In genomic region chr2:218727502-218728165, GRCh38 we compare ENCODE assay signal across 9 cellular contexts. TPM values are rescaled to one million over a fixed set of nuclear protein-coding genes. Genes with fewer than 3 reads are reported as not detected.
DNase-seq lines count a peak whose midpoint lies in the region; ATAC-seq, FAIRE-seq and TF ChIP-seq lines count a peak whose summit lies in the region.
"Had no signal": no experiment of that assay in that cellular context is flagged by ENCODE, and none has a peak within 500 bp of the region (broad histone marks: within the 10 kb centered on the region; RNA-seq: fewer than 3 reads in every experiment).

No MANE protein-coding gene starts in this region.

- POLR2A ChIA-PET in HepG2 (lab: Yijun Ruan, JAX): interaction anchor here (0.8 to 1.6 kb wide), 8 partner anchors 9 to 120 kb away, joined by 3 to 7 read pairs (median 3); partner anchors contain the start of gene TTLL4

- peak; percentile 44 for FAIRE-seq in HepG2 (lab: Jason Lieb, UNC)

- BruUV-seq in HepG2 (replicated peaks; lab: Mats Ljungman, UMichigan): no TSS peak

- in situ Hi-C loops in HepG2 (cut with HindIII; ENCODE audit: extremely low pct_ligation_motif_present, low pct_unique_long_range_greater_than_20kb): loop anchor here (25.0 kb wide), 1 partner anchor 110 kb away; the partner anchor contains the start of gene PRKAG3

- H3K4me3 ChIP-seq in HL-60 (replicated peaks; ENCODE audit: insufficient read depth, low read length) (no peak overlapping the region), WI38 (ENCODE audit: low read depth, low read length) (no peak overlapping the region), HepG2 (replicated peaks in 1 of 3; ENCODE audit: insufficient read depth in 1 of 3, low read depth in 2 of 3, low read length in 3 of 3) (no peak overlapping the region)

- DNase-seq in DMS53 treated with DMSO at 0.1 percent for 48 hours (lab: John Stamatoyannopoulos, UW; ENCODE audit: unreplicated experiment) (peak; percentile 47), HL-60 (ENCODE audit: low read depth in 1 of 2, low spot score in 1 of 2) (peak in 1 of 2 experiments; percentile 52), HepG2 (ENCODE audit: low spot score) (peak; percentile 66), Right ventricle myocardium inferior (ENCODE audit: missing footprints) (no peak)
- DNase-seq: NCI-H524 treated with DMSO at 0.1 percent for 48 hours had no signal

- TF ChIP-seq EP300 in HepG2 (IDR thresholded peaks at IDR 0.05; ENCODE audit: low read depth in 2 of 2, low read length in 2 of 2) (no peak), HepG2 (CRISPR knock-in tag; IDR thresholded peaks at IDR 0.05; ENCODE audit: borderline replicate concordance) (no peak)

- no peak for TF ChIP-seq POLR2A in HepG2 (IDR thresholded peaks at IDR 0.05; ENCODE audit: insufficient read depth in 1 of 2, low read depth in 2 of 2, low read length in 2 of 2)

- H3K79me2 ChIP-seq in HepG2 (ENCODE audit: insufficient read depth, low read length): peaks cover 75% of the 10 kb centered on the region

- H3K36me3 ChIP-seq in HepG2 (replicated peaks in 1 of 2; ENCODE audit: control insufficient read depth in 1 of 2, insufficient read depth in 2 of 2, low read length in 2 of 2): peaks cover 5 to 22% of the 10 kb centered on the region in 2 experiments; a peak in 3 of 5 replicates

- WGBS in HepG2 (ENCODE audit: low lambda C conversion rate): 81% methylated on average over 6 of the region's 6 CpGs

- no peak overlapping the region for H3K4me2 ChIP-seq in HepG2 (ENCODE audit: low read depth, low read length)

- no peak overlapping the region for H3K27ac ChIP-seq in HL-60 (replicated peaks)
- no peak overlapping the region for H3K27ac ChIP-seq in HepG2 (ENCODE audit: extremely low read length, insufficient read depth, low read length)

- no peak for ATAC-seq in HepG2
- ATAC-seq in GM18502 (IDR thresholded peaks at IDR 0.05; ENCODE audit: poor library complexity, unreplicated experiment): no peak
- ATAC-seq in GM18907 (IDR thresholded peaks at IDR 0.05; ENCODE audit: unreplicated experiment): no peak
- no peak for ATAC-seq in HG02642 (IDR thresholded peaks at IDR 0.05; ENCODE audit: poor library complexity, unreplicated experiment)
- no peak for ATAC-seq in Right ventricle myocardium inferior

- intact Hi-C loops in HepG2 (cut with micrococcal nuclease; ENCODE audit: unreplicated experiment): loop anchor here (1.0 kb wide), 2 partner anchors 58 to 120 kb away; no protein-coding TSS in a partner anchor
- intact Hi-C loops in Right ventricle myocardium inferior (cut with DNase I): no loop called here

- CTCF ChIA-PET in HepG2 (lab: Yijun Ruan, JAX; ENCODE audit: low intra/inter-chr PET ratio, low total read pairs): interaction anchor here (0.7 to 6.7 kb wide), 7 partner anchors 18 to 121 kb away, joined by 3 to 241 read pairs (median 5); no protein-coding TSS in a partner anchor

- H2AFZ ChIP-seq in HepG2 (ENCODE audit: low read length): no peak overlapping the region

- H3K9ac ChIP-seq in HepG2 (ENCODE audit: insufficient read depth, low read depth, low read length): no peak overlapping the region

- TF ChIP-seq RAD21 in HepG2 (CRISPR knock-in tag; IDR thresholded peaks at IDR 0.05): peak; percentile 77

- no peaks in the 10 kb centered on the region; the same call in 1 of the 2 replicates for H4K20me1 ChIP-seq in HepG2 (ENCODE audit: insufficient read depth, low read length)

- TF ChIP-seq CTCF in HL-60 (IDR thresholded peaks at IDR 0.05; ENCODE audit: insufficient read depth, low read length) (peak; percentile 40), WI38 (IDR thresholded peaks at IDR 0.05; ENCODE audit: low read depth, low read length) (peak; percentile 18; the same call in 1 of the 2 replicates), HepG2 (CRISPR knock-in tag; IDR thresholded peaks at IDR 0.05) (peak; percentile 77)

- H3K4me1 ChIP-seq in HepG2 (ENCODE audit: insufficient read depth, low read length): peaks cover 44% of the 10 kb centered on the region

- H3K9me3 ChIP-seq in HepG2 (ENCODE audit: low read length): peaks cover 27% of the 10 kb centered on the region

- H3K27me3 ChIP-seq in HL-60 (ENCODE audit: insufficient read depth, poor library complexity, severe bottlenecking) (no peaks in the 10 kb centered on the region), HepG2 (ENCODE audit: control insufficient read depth in 1 of 2, insufficient read depth in 2 of 2, low read length in 2 of 2) (no peaks in the 10 kb centered on the region)

RNA-seq across cellular contexts. Expression of gene TTLL4, which starts 17.0 kb away (rescaled TPM):
- 77.5 and 78.0 TPM in 2 replicates for total RNA-seq in HepG2 (2016; rRNA removed; fragmentation: Illumina TruSeq; extraction: Trizol)
- 26.9 and 32.1 TPM in 2 replicates for total RNA-seq in HepG2 (2016; cell fraction: cytosol; rRNA removed; fragmentation: Illumina TruSeq; extraction: Trizol; ENCODE audit: low read depth)
- total RNA-seq in HepG2 (2016; cell fraction: insoluble cytoplasmic fraction; rRNA removed; fragmentation: Illumina TruSeq; extraction: Trizol): 64.0 and 77.3 TPM in 2 replicates
- 48.8 and 53.6 TPM in 2 replicates for total RNA-seq in HepG2 (2016; cell fraction: membrane; rRNA removed; fragmentation: Illumina TruSeq; extraction: Trizol)
- total RNA-seq in HepG2 (2016; cell fraction: nucleus; rRNA removed; fragmentation: Illumina TruSeq; extraction: Trizol): 76.4 and 96.7 TPM in 2 replicates
- polyA plus RNA-seq in HepG2 (2011; rRNA removed): 84.6 and 85.5 TPM in 2 replicates
- 56.8 and 57.9 TPM in 2 replicates for polyA plus RNA-seq in HepG2 (2011; cell fraction: cytosol; rRNA removed)
- polyA plus RNA-seq in HepG2 (2011; cell fraction: nucleus; rRNA removed): 188 and 192 TPM in 2 replicates
- 71.9 and 80.9 TPM in 2 replicates for polyA plus RNA-seq in HepG2 (2012)
- 15.6 and 16.8 TPM in 2 replicates for polyA plus RNA-seq in HepG2 (2016; cell fraction: cytosol; fragmentation: Illumina TruSeq; extraction: Trizol; ENCODE audit: low read depth)
- 85.9 and 98.6 TPM in 2 replicates for polyA plus RNA-seq in HepG2 (2016; cell fraction: insoluble cytoplasmic fraction; fragmentation: Illumina TruSeq; extraction: Trizol; ENCODE audit: low read depth)
- 41.6 and 46.1 TPM in 2 replicates for polyA plus RNA-seq in HepG2 (2016; cell fraction: membrane; fragmentation: Illumina TruSeq; extraction: Trizol; ENCODE audit: low read depth)
- polyA plus RNA-seq in HepG2 (2016; cell fraction: nucleus; fragmentation: Illumina TruSeq; extraction: Trizol; ENCODE audit: insufficient read depth, low read depth): 172 and 200 TPM in 2 replicates
- 60.1 and 174 TPM in 2 replicates for polyA minus RNA-seq in HepG2 (2011; rRNA and poly(A)+ RNA removed; ENCODE audit: low replicate concordance)
- 43.8 and 44.1 TPM in 2 replicates for polyA minus RNA-seq in HepG2 (2011; cell fraction: cytosol; rRNA and poly(A)+ RNA removed)
- polyA minus RNA-seq in HepG2 (2011; cell fraction: nucleus; rRNA and poly(A)+ RNA removed): 158 and 170 TPM in 2 replicates
- total RNA-seq in Right ventricle myocardium inferior: 8.4 TPM

RNA-seq across cellular contexts. Expression of gene CYP27A1, which starts 54.3 kb away (rescaled TPM):
- 106 and 157 TPM in 2 replicates for total RNA-seq in HepG2 (2016; rRNA removed; fragmentation: Illumina TruSeq; extraction: Trizol)
- 29.2 and 32.0 TPM in 2 replicates for total RNA-seq in HepG2 (2016; cell fraction: cytosol; rRNA removed; fragmentation: Illumina TruSeq; extraction: Trizol; ENCODE audit: low read depth)
- 92.9 and 157 TPM in 2 replicates for total RNA-seq in HepG2 (2016; cell fraction: insoluble cytoplasmic fraction; rRNA removed; fragmentation: Illumina TruSeq; extraction: Trizol)
- 59.2 and 68.0 TPM in 2 replicates for total RNA-seq in HepG2 (2016; cell fraction: membrane; rRNA removed; fragmentation: Illumina TruSeq; extraction: Trizol)
- 124 and 147 TPM in 2 replicates for total RNA-seq in HepG2 (2016; cell fraction: nucleus; rRNA removed; fragmentation: Illumina TruSeq; extraction: Trizol)
- polyA plus RNA-seq in HepG2 (2011; rRNA removed): 266 and 314 TPM in 2 replicates
- polyA plus RNA-seq in HepG2 (2011; cell fraction: cytosol; rRNA removed): 327 and 396 TPM in 2 replicates
- polyA plus RNA-seq in HepG2 (2011; cell fraction: nucleus; rRNA removed): 158 and 203 TPM in 2 replicates
- 154 and 189 TPM in 2 replicates for polyA plus RNA-seq in HepG2 (2012)
- polyA plus RNA-seq in HepG2 (2016; cell fraction: cytosol; fragmentation: Illumina TruSeq; extraction: Trizol; ENCODE audit: low read depth): 34.9 and 39.0 TPM in 2 replicates
- 90.8 and 107 TPM in 2 replicates for polyA plus RNA-seq in HepG2 (2016; cell fraction: insoluble cytoplasmic fraction; fragmentation: Illumina TruSeq; extraction: Trizol; ENCODE audit: low read depth)
- 49.2 and 51.3 TPM in 2 replicates for polyA plus RNA-seq in HepG2 (2016; cell fraction: membrane; fragmentation: Illumina TruSeq; extraction: Trizol; ENCODE audit: low read depth)
- 203 and 207 TPM in 2 replicates for polyA plus RNA-seq in HepG2 (2016; cell fraction: nucleus; fragmentation: Illumina TruSeq; extraction: Trizol; ENCODE audit: insufficient read depth, low read depth)
- polyA minus RNA-seq in HepG2 (2011; rRNA and poly(A)+ RNA removed; ENCODE audit: low replicate concordance): 399 TPM in 1 of 2 replicates, not detected in the other
- polyA minus RNA-seq in HepG2 (2011; cell fraction: cytosol; rRNA and poly(A)+ RNA removed): 113 and 138 TPM in 2 replicates
- polyA minus RNA-seq in HepG2 (2011; cell fraction: nucleus; rRNA and poly(A)+ RNA removed): 86.3 and 96.4 TPM in 2 replicates
- total RNA-seq in Right ventricle myocardium inferior: 12.5 TPM

RNA-seq across cellular contexts. Expression of gene STK36, which starts 55.7 kb away (rescaled TPM):
- total RNA-seq in HepG2 (2016; rRNA removed; fragmentation: Illumina TruSeq; extraction: Trizol) (17.6 and 45.9 TPM in 2 replicates), Right ventricle myocardium inferior (7.5 TPM)
- total RNA-seq in HepG2 (2016; cell fraction: cytosol; rRNA removed; fragmentation: Illumina TruSeq; extraction: Trizol; ENCODE audit: low read depth): 8.2 and 9.2 TPM in 2 replicates
- 14.3 and 47.5 TPM in 2 replicates for total RNA-seq in HepG2 (2016; cell fraction: insoluble cytoplasmic fraction; rRNA removed; fragmentation: Illumina TruSeq; extraction: Trizol)
- total RNA-seq in HepG2 (2016; cell fraction: membrane; rRNA removed; fragmentation: Illumina TruSeq; extraction: Trizol): 5.9 and 7.0 TPM in 2 replicates
- 69.9 and 80.6 TPM in 2 replicates for total RNA-seq in HepG2 (2016; cell fraction: nucleus; rRNA removed; fragmentation: Illumina TruSeq; extraction: Trizol)
- polyA plus RNA-seq in HepG2 (2011; rRNA removed): 83.5 and 102 TPM in 2 replicates
- 8.8 and 10.1 TPM in 2 replicates for polyA plus RNA-seq in HepG2 (2011; cell fraction: cytosol; rRNA removed)
- polyA plus RNA-seq in HepG2 (2011; cell fraction: nucleus; rRNA removed): 954 and 1,192 TPM in 2 replicates
- 30.9 and 34.5 TPM in 2 replicates for polyA plus RNA-seq in HepG2 (2012)
- 1.4 and 1.7 TPM in 2 replicates for polyA plus RNA-seq in HepG2 (2016; cell fraction: cytosol; fragmentation: Illumina TruSeq; extraction: Trizol; ENCODE audit: low read depth)
- polyA plus RNA-seq in HepG2 (2016; cell fraction: insoluble cytoplasmic fraction; fragmentation: Illumina TruSeq; extraction: Trizol; ENCODE audit: low read depth): 12.2 and 14.0 TPM in 2 replicates
- polyA plus RNA-seq in HepG2 (2016; cell fraction: membrane; fragmentation: Illumina TruSeq; extraction: Trizol; ENCODE audit: low read depth): 3.6 and 5.1 TPM in 2 replicates
- polyA plus RNA-seq in HepG2 (2016; cell fraction: nucleus; fragmentation: Illumina TruSeq; extraction: Trizol; ENCODE audit: insufficient read depth, low read depth): 225 and 235 TPM in 2 replicates
- polyA minus RNA-seq in HepG2 (2011; rRNA and poly(A)+ RNA removed; ENCODE audit: low replicate concordance): 31.0 and 31.7 TPM in 2 replicates
- 2.2 and 3.7 TPM in 2 replicates for polyA minus RNA-seq in HepG2 (2011; cell fraction: cytosol; rRNA and poly(A)+ RNA removed)
- polyA minus RNA-seq in HepG2 (2011; cell fraction: nucleus; rRNA and poly(A)+ RNA removed): 93.5 and 94.1 TPM in 2 replicates

RNA-seq across cellular contexts. Expression of gene RNF25, which starts 55.8 kb away (rescaled TPM):
- total RNA-seq in HepG2 (2016; rRNA removed; fragmentation: Illumina TruSeq; extraction: Trizol) (37.0 and 37.1 TPM in 2 replicates), Right ventricle myocardium inferior (15.3 TPM)
- 6.7 and 8.0 TPM in 2 replicates for total RNA-seq in HepG2 (2016; cell fraction: cytosol; rRNA removed; fragmentation: Illumina TruSeq; extraction: Trizol; ENCODE audit: low read depth)
- 32.3 and 35.9 TPM in 2 replicates for total RNA-seq in HepG2 (2016; cell fraction: insoluble cytoplasmic fraction; rRNA removed; fragmentation: Illumina TruSeq; extraction: Trizol)
- 10.0 and 11.2 TPM in 2 replicates for total RNA-seq in HepG2 (2016; cell fraction: membrane; rRNA removed; fragmentation: Illumina TruSeq; extraction: Trizol)
- 22.4 and 23.6 TPM in 2 replicates for total RNA-seq in HepG2 (2016; cell fraction: nucleus; rRNA removed; fragmentation: Illumina TruSeq; extraction: Trizol)
- polyA plus RNA-seq in HepG2 (2011; rRNA removed): 87.6 and 91.8 TPM in 2 replicates
- polyA plus RNA-seq in HepG2 (2011; cell fraction: cytosol; rRNA removed): 49.3 and 55.5 TPM in 2 replicates
- 62.2 and 70.6 TPM in 2 replicates for polyA plus RNA-seq in HepG2 (2011; cell fraction: nucleus; rRNA removed)
- 23.9 and 27.2 TPM in 2 replicates for polyA plus RNA-seq in HepG2 (2012)
- polyA plus RNA-seq in HepG2 (2016; cell fraction: cytosol; fragmentation: Illumina TruSeq; extraction: Trizol; ENCODE audit: low read depth): 5.0 and 6.7 TPM in 2 replicates
- polyA plus RNA-seq in HepG2 (2016; cell fraction: insoluble cytoplasmic fraction; fragmentation: Illumina TruSeq; extraction: Trizol; ENCODE audit: low read depth): 42.9 and 52.8 TPM in 2 replicates
- polyA plus RNA-seq in HepG2 (2016; cell fraction: membrane; fragmentation: Illumina TruSeq; extraction: Trizol; ENCODE audit: low read depth): 6.5 and 10.4 TPM in 2 replicates
- 36.4 and 40.3 TPM in 2 replicates for polyA plus RNA-seq in HepG2 (2016; cell fraction: nucleus; fragmentation: Illumina TruSeq; extraction: Trizol; ENCODE audit: insufficient read depth, low read depth)
- polyA minus RNA-seq in HepG2 (2011; rRNA and poly(A)+ RNA removed; ENCODE audit: low replicate concordance): 64.2 and 95.2 TPM in 2 replicates
- polyA minus RNA-seq in HepG2 (2011; cell fraction: cytosol; rRNA and poly(A)+ RNA removed): 23.7 and 30.0 TPM in 2 replicates
- polyA minus RNA-seq in HepG2 (2011; cell fraction: nucleus; rRNA and poly(A)+ RNA removed): 15.5 and 25.1 TPM in 2 replicates

Comparison
In these comparisons a context has a peak if more than half of its experiments do, and no peak if none do; other contexts are left out.
1. CTCF ChIP-seq: peak in every context shown above with its lines; median percentile 77 in HepG2; 40 in HL-60; 18 in WI38.